Comparison of ENCODE assay signal across 9 cellular contexts in genomic region chr1:169460193-169460833, GRCh38. TPM values are rescaled to one million over a fixed set of nuclear protein-coding genes. Genes with fewer than 3 reads are reported as not detected.
DNase-seq lines count a peak whose midpoint lies in the region; ATAC-seq and TF ChIP-seq lines count a peak whose summit lies in the region.
"Had no signal": no experiment of that assay in that cellular context is flagged by ENCODE, and none has a peak within 500 bp of the region (broad histone marks: within the 10 kb centered on the region; RNA-seq: fewer than 3 reads in every experiment).

No MANE protein-coding gene starts in this region.

- H3K4me3 ChIP-seq in colonic mucosa (peak overlapping the region; percentile 15), lower lobe of right lung (peak overlapping the region; percentile 37), thoracic aorta (peak overlapping the region; percentile 49)

- peak in 1 of 2 donors; percentile 43 for ATAC-seq in activated T-cell treated with anti-CD3 and anti-CD28 coated beads, Interleukin-2, amount 50 U/mL, for 4 hours
- ATAC-seq in lower lobe of right lung: peak; percentile 76 to 78
- no peak for ATAC-seq in thoracic aorta (ENCODE audit: insufficient number of reproducible peaks, low FRiP score, low read depth)

- H3K27ac ChIP-seq in colonic mucosa (no peak overlapping the region), lower lobe of right lung (no peak overlapping the region), thoracic aorta (no peak overlapping the region)

- H3K9me3 Mint-ChIP-seq in activated T-cell treated with anti-CD3 and anti-CD28 coated beads, Interleukin-2, amount 50 U/mL, for 4 hours: peaks cover 8% of the 10 kb centered on the region

- H3K4me1 Mint-ChIP-seq in activated T-cell treated with anti-CD3 and anti-CD28 coated beads, Interleukin-2, amount 50 U/mL, for 4 hours (ENCODE audit: low read depth): peaks cover 13% of the 10 kb centered on the region

- H3K4me1 ChIP-seq in colonic mucosa (no peaks in the 10 kb centered on the region), lower lobe of right lung (peaks cover 9% of the 10 kb centered on the region), thoracic aorta (ENCODE audit: control insufficient read depth in 1 of 2, low read depth in 2 of 2) (peaks cover 0 to 8% of the 10 kb centered on the region in 2 donors)

- intact Hi-C loops in colonic mucosa (cut with DNase I) (no loop called here), lower lobe of right lung (cut with DNase I) (loop anchor here (10.0 kb wide), 1 partner anchor 84 kb away; no protein-coding TSS in a partner anchor)

- H3K9ac ChIP-seq in colonic mucosa (ENCODE audit: low read depth in 2 of 2, low read length in 2 of 2): no peak overlapping the region

- H3K27me3 ChIP-seq in colonic mucosa (no peaks in the 10 kb centered on the region), lower lobe of right lung (ENCODE audit: low read depth) (no peaks in the 10 kb centered on the region), thoracic aorta (replicated peaks; ENCODE audit: insufficient read depth) (no peaks in the 10 kb centered on the region)

- H3K36me3 ChIP-seq in colonic mucosa (no peaks in the 10 kb centered on the region), lower lobe of right lung (peaks cover 1% of the 10 kb centered on the region), thoracic aorta (no peaks in the 10 kb centered on the region)

- H3K9me3 ChIP-seq in colonic mucosa: no peaks in the 10 kb centered on the region
- no peaks in the 10 kb centered on the region for H3K9me3 ChIP-seq in lower lobe of right lung
- peaks cover 7% of the 10 kb centered on the region for H3K9me3 ChIP-seq in thoracic aorta

- TF ChIP-seq CTCF in colonic mucosa (IDR thresholded peaks at IDR 0.05) (no peak), lower lobe of right lung (IDR thresholded peaks at IDR 0.05) (no peak), thoracic aorta (IDR thresholded peaks at IDR 0.05) (no peak)

- peaks cover 15% of the 10 kb centered on the region for H3K27me3 Mint-ChIP-seq in activated T-cell treated with anti-CD3 and anti-CD28 coated beads, Interleukin-2, amount 50 U/mL, for 4 hours (ENCODE audit: low read depth)

- peaks cover 6% of the 10 kb centered on the region for H3K36me3 Mint-ChIP-seq in activated T-cell treated with anti-CD3 and anti-CD28 coated beads, Interleukin-2, amount 50 U/mL, for 4 hours (ENCODE audit: insufficient read depth)

- DNase-seq in activated T-cell treated with anti-CD3 and anti-CD28 coated beads, Interleukin-2, amount 50 U/mL, for 4 hours: no peak
- DNase-seq in activated T-cell treated with anti-CD3 and anti-CD28 coated beads, Interleukin-2, amount 50 U/mL, for 1 hour: no peak
- DNase-seq in colonic mucosa (peak; percentile 23), lower lobe of right lung (peak; percentile 59), thoracic aorta (ENCODE audit: low spot score) (no peak), MV-4-11 (lab: John Stamatoyannopoulos, UW) (no peak), HuH-7.5 (ENCODE audit: low spot score) (no peak), glomerular visceral epithelial cell (ENCODE audit: extremely low spot score) (no peak)
- DNase-seq: activated CD4-positive, CD25-positive, alpha-beta regulatory T cell had no signal

- peak overlapping the region; percentile 50 for H3K4me3 Mint-ChIP-seq in activated T-cell treated with anti-CD3 and anti-CD28 coated beads, Interleukin-2, amount 50 U/mL, for 4 hours

RNA-seq across cellular contexts. Expression of gene SLC19A2, which starts 25.4 kb away (rescaled TPM):
- 10 to 100 TPM in 2 of 3 donors, 1 to 10 TPM in 1; 9.1 to 13.5 (median 12.0) TPM for total RNA-seq in activated T-cell treated with anti-CD3 and anti-CD28 coated beads, Interleukin-2, amount 50 U/mL, for 4 hours
- total RNA-seq in colonic mucosa (1 to 10 TPM; 4.9 to 8.0 TPM), lower lobe of right lung (11.1 TPM), thoracic aorta (10 to 100 TPM; 17.7 to 39.7 TPM)

RNA-seq across cellular contexts. Expression of gene CCDC181, which starts 33.0 kb away (rescaled TPM):
- under 1 TPM; 0.16 to 0.43 (median 0.16) TPM for total RNA-seq in activated T-cell treated with anti-CD3 and anti-CD28 coated beads, Interleukin-2, amount 50 U/mL, for 4 hours
- not detected for total RNA-seq in colonic mucosa
- total RNA-seq in lower lobe of right lung: 1.4 TPM
- total RNA-seq in thoracic aorta: 1 to 10 TPM in 1 of 2 donors, under 1 TPM in 1; 0.54 to 2.9 TPM

Comparison
In these comparisons a context has a peak if more than half of its experiments do, and no peak if none do; other contexts are left out.
1. DNase-seq: peak in colonic mucosa (single experiment) and lower lobe of right lung (single experiment); none in activated T-cell treated with anti-CD3 and anti-CD28 coated beads, Interleukin-2, amount 50 U/mL, for 4 hours (single experiment), activated T-cell treated with anti-CD3 and anti-CD28 coated beads, Interleukin-2, amount 50 U/mL, for 1 hour (single experiment), thoracic aorta (single experiment), MV-4-11 (single experiment), HuH-7.5 (single experiment) and glomerular visceral epithelial cell (single experiment).
2. Peak in every context shown above with its lines, with median percentiles within 50 percentile points of each other: H3K4me3 ChIP-seq.